16 cellular contexts compared by ENCODE assay signal in the genomic region with DNA sequence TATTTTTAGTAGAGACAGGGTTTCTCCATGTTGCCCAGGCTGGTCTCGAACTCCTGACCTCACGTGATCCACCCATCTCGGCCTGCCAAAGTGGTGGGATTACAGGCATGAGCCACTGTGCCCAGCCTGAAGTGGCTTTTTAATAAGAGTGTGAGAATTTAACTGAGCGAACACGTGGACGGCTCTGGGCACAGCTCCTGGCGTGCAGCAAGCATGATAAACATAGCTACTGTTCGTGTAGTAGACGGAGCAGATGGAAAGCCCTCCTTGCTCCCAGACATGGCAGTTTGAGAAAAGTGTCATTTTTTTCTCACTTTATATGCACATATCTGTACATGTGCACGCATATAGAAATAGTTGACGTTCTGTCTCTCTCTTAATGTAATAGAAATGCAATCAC. TPM values are rescaled to one million over a fixed set of nuclear protein-coding genes. Genes with fewer than 3 reads are reported as not detected.
A peak's percentile ranks its signal among the peaks of the same experiment; 100 is the strongest.
DNase-seq lines count a peak whose midpoint lies in the region; ATAC-seq and TF ChIP-seq lines count a peak whose summit lies in the region.
"Had no signal": no experiment of that assay in that cellular context is flagged by ENCODE, and none has a peak within 500 bp of the region (broad histone marks: within the 10 kb centered on the region; RNA-seq: fewer than 3 reads in every experiment).

No MANE protein-coding gene starts in this region.

- ATAC-seq in GM19463 (IDR thresholded peaks at IDR 0.05; ENCODE audit: unreplicated experiment) (no peak), sciatic nerve (no peak)
- ATAC-seq: GM23338 had no signal

- intact Hi-C loops in sciatic nerve (cut with DNase I): no loop called here

- H3K27ac Mint-ChIP-seq in brain: peak overlapping the region in 4 of 5 experiments; percentile 27 to 99 (median 87)
- peak overlapping the region; percentile 91 for H3K27ac Mint-ChIP-seq in nephron progenitor cell
- H3K27ac Mint-ChIP-seq: GM23338, IgD-negative memory B cell had no signal

- peak overlapping the region in 1 of 5 experiments; percentile 9 for H3K4me3 Mint-ChIP-seq in brain
- peak overlapping the region; percentile 37 for H3K4me3 Mint-ChIP-seq in nephron progenitor cell
- H3K4me3 Mint-ChIP-seq: CD4-positive, alpha-beta memory T cell; GM23338; IgD-negative memory B cell had no signal

- no peak for TF ChIP-seq CTCF in brain (conservative IDR thresholded peaks at IDR 0.05)
- TF ChIP-seq CTCF in nephron progenitor cell (IDR thresholded peaks at IDR 0.05): no peak

- H3K4me1 Mint-ChIP-seq in brain (peaks cover 38% of the 10 kb centered on the region), nephron progenitor cell (peaks cover 72% of the 10 kb centered on the region)
- H3K4me1 Mint-ChIP-seq: CD4-positive, alpha-beta memory T cell had no signal

- peak; percentile 76 for DNase-seq in Ammon's horn (ENCODE audit: low spot score)
- DNase-seq in HuH-7.5 (ENCODE audit: low spot score): peak; percentile 9
- DNase-seq in nephron progenitor cell: no peak
- no peak for DNase-seq in stimulated activated CD4-positive, alpha-beta T cell treated with anti-CD3 and anti-CD28 coated beads, Interleukin-2, amount 100 ng/mL, for 48 hours
- DNase-seq in dermis blood vessel endothelial cell: no peak
- DNase-seq in sciatic nerve (ENCODE audit: low spot score): no peak
- DNase-seq: ACHN; BE2C; CD4-positive, alpha-beta memory T cell; DMS79 had no signal

- no peaks in the 10 kb centered on the region for H3K36me3 Mint-ChIP-seq in brain
- H3K36me3 Mint-ChIP-seq in nephron progenitor cell (ENCODE audit: low read depth): no peaks in the 10 kb centered on the region
- H3K36me3 Mint-ChIP-seq: CD4-positive, alpha-beta memory T cell; IgD-negative memory B cell had no signal

- H3K27me3 Mint-ChIP-seq in brain (peaks cover 2% of the 10 kb centered on the region), nephron progenitor cell (ENCODE audit: low read depth, poor library complexity) (peaks cover 5% of the 10 kb centered on the region)

- H3K9me3 Mint-ChIP-seq in brain (no peaks in the 10 kb centered on the region), nephron progenitor cell (no peaks in the 10 kb centered on the region)
- H3K9me3 Mint-ChIP-seq: CD4-positive, alpha-beta memory T cell; GM23338; IgD-negative memory B cell had no signal

RNA-seq across cellular contexts. Expression of gene EMID1, which starts 7.0 kb away (rescaled TPM):
- 30.2 TPM for polyA plus RNA-seq in brain (ENCODE audit: insufficient read depth, low read depth, low replicate concordance)
- 2.9 and 6.1 TPM in 2 replicates for total RNA-seq in dermis blood vessel endothelial cell
- 3.7 TPM for total RNA-seq in sciatic nerve
- total RNA-seq: A172; CD4-positive, alpha-beta memory T cell; HT-29 had no signal
- polyA plus RNA-seq: IgD-negative memory B cell had no signal

RNA-seq across cellular contexts. Expression of gene RHBDD3, which starts 55.0 kb away (rescaled TPM):
- polyA plus RNA-seq in brain (ENCODE audit: insufficient read depth, low read depth, low replicate concordance): 20.4 TPM
- total RNA-seq in dermis blood vessel endothelial cell (27.1 and 28.1 TPM in 2 replicates), sciatic nerve (18.0 TPM)

RNA-seq across cellular contexts. Expression of gene EWSR1, which starts 55.3 kb away (rescaled TPM):
- polyA plus RNA-seq in brain (ENCODE audit: insufficient read depth, low read depth, low replicate concordance): 173 TPM
- 153 and 156 TPM in 2 replicates for total RNA-seq in dermis blood vessel endothelial cell
- 194 TPM for total RNA-seq in sciatic nerve

Comparison
In these comparisons a context has a peak if more than half of its experiments do, and no peak if none do; other contexts are left out.
1. DNase-seq: peak in Ammon's horn (single experiment) and HuH-7.5 (single experiment); none in nephron progenitor cell (single experiment), stimulated activated CD4-positive, alpha-beta T cell treated with anti-CD3 and anti-CD28 coated beads, Interleukin-2, amount 100 ng/mL, for 48 hours (0 of 2), dermis blood vessel endothelial cell (single experiment) and sciatic nerve (single experiment).